Comparison of ENCODE assay signal across 8 cellular contexts in genomic region chr3:42159706-42160472, GRCh38.
DNase-seq lines count a peak whose midpoint lies in the region; ATAC-seq and TF ChIP-seq lines count a peak whose summit lies in the region.

No MANE protein-coding gene starts in this region.

- ATAC-seq in GM21390 (IDR thresholded peaks at IDR 0.05; ENCODE audit: unreplicated experiment) (peak; percentile 82), gastroesophageal sphincter (peak; percentile 54)

- H3K27ac ChIP-seq in gastroesophageal sphincter (peak overlapping the region in 2 of 4 donors; percentile 47 to 48), prostate gland (peak overlapping the region in 1 of 2 donors; percentile 21), SJCRH30 (no peak overlapping the region)

- H3K4me1 ChIP-seq in gastroesophageal sphincter (peaks cover 0 to 55% (median 12%) of the 10 kb centered on the region in 3 donors), prostate gland (replicated peaks) (peaks cover 4% of the 10 kb centered on the region), SJCRH30 (no peaks in the 10 kb centered on the region)

- no peaks in the 10 kb centered on the region for H3K9me3 ChIP-seq in MG63
- H3K9me3 ChIP-seq in gastroesophageal sphincter = no peaks in the 10 kb centered on the region
- no peaks in the 10 kb centered on the region for H3K9me3 ChIP-seq in prostate gland
- H3K9me3 ChIP-seq in SJCRH30 (replicated peaks) = no peaks in the 10 kb centered on the region

- H3K36me3 ChIP-seq in MG63 (no peaks in the 10 kb centered on the region), gastroesophageal sphincter (no peaks in the 10 kb centered on the region), prostate gland (no peaks in the 10 kb centered on the region), SJCRH30 (no peaks in the 10 kb centered on the region)

- no peak for TF ChIP-seq EP300 in gastroesophageal sphincter (IDR thresholded peaks at IDR 0.05)

- no peak overlapping the region for H3K4me3 ChIP-seq in MG63
- H3K4me3 ChIP-seq in gastroesophageal sphincter = peak overlapping the region in 1 of 2 donors; percentile 17
- H3K4me3 ChIP-seq in prostate gland = peak overlapping the region; percentile 9 to 12
- H3K4me3 ChIP-seq in SJCRH30 = no peak overlapping the region

- H3K27me3 ChIP-seq in MG63 (no peaks in the 10 kb centered on the region), gastroesophageal sphincter (no peaks in the 10 kb centered on the region), prostate gland (replicated peaks; ENCODE audit: insufficient read depth) (no peaks in the 10 kb centered on the region), SJCRH30 (no peaks in the 10 kb centered on the region)

- intact Hi-C loops in prostate gland (cut with DNase I) = no loop called here

- DNase-seq in D341Med (ENCODE audit: low spot score) = peak; percentile 49
- DNase-seq in MG63 = peak; percentile 17
- DNase-seq in activated T-cell treated with anti-CD3 and anti-CD28 coated beads for 48 hours (ENCODE audit: low read depth) = peak; percentile 2
- DNase-seq in prostate gland (ENCODE audit: low spot score) = peak; percentile 58
- DNase-seq in SJCRH30 = no peak
- no peak for DNase-seq in NCI-H1092 (lab: John Stamatoyannopoulos, UW)

- TF ChIP-seq CTCF in gastroesophageal sphincter (IDR thresholded peaks at IDR 0.05) (no peak), prostate gland (IDR thresholded peaks at IDR 0.05) (no peak)

- 0 to 42% methylated on average over 1 to 6 of the region's 16 CpGs for WGBS in gastroesophageal sphincter (ENCODE audit: low coverage in 1 of 2), 2 donors
- 28% methylated on average over 13 of the region's 16 CpGs for WGBS in prostate gland

- TF ChIP-seq POLR2A in gastroesophageal sphincter (IDR thresholded peaks at IDR 0.05) = no peak
- no peak for TF ChIP-seq POLR2A in prostate gland (IDR thresholded peaks at IDR 0.05)

Comparison
In these comparisons a context has a peak if more than half of its experiments do, and no peak if none do; other contexts are left out.
1. DNase-seq: peak in D341Med (single experiment), MG63 (single experiment), activated T-cell treated with anti-CD3 and anti-CD28 coated beads for 48 hours (single experiment) and prostate gland (single experiment); none in SJCRH30 (0 of 2) and NCI-H1092 (single experiment).
2. H3K4me3 ChIP-seq: peak in prostate gland (2 of 2); none in MG63 (single experiment) and SJCRH30 (single experiment).